ENCODE assay signal across 19 cellular contexts in the genomic region with DNA sequence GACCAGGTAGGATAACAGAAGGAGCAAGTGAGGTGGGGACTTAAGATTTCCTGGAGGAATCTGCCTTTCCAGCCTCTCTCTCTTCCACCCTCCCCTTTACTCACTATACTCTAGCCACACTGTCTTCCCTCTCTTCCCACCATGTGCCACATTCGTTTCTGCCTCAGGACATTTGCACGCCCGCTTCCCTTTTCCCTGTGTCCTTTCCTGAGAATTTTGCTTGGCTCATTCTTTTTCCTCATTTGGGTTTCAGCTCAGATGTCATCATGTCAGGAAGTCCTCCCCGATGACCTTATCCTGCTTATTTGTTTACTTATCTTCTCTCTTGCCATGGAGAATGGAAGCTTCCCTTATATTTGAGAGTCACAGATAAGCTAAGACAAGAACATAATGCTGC.
A peak's percentile ranks its signal among the peaks of the same experiment; 100 is the strongest.
DNase-seq lines count a peak whose midpoint lies in the region; ATAC-seq and TF ChIP-seq lines count a peak whose summit lies in the region.
"Had no signal": no experiment of that assay in that cellular context is flagged by ENCODE, and none has a peak within 500 bp of the region (broad histone marks: within the 10 kb centered on the region; RNA-seq: fewer than 3 reads in every experiment).

No MANE protein-coding gene starts in this region.

- H4K20me1 ChIP-seq in fibroblast of lung (ENCODE audit: control insufficient read depth, extremely low read depth, insufficient read depth, low read length), result no peaks in the 10 kb centered on the region

- no peaks in the 10 kb centered on the region for H3K4me1 ChIP-seq in HEK293 (ENCODE audit: control insufficient read depth, insufficient read depth, low read length)
- peaks cover 5% of the 10 kb centered on the region; the same call in 1 of the 2 replicates for H3K4me1 ChIP-seq in SJCRH30
- H3K4me1 ChIP-seq in fibroblast of lung (ENCODE audit: control insufficient read depth, extremely low read depth, insufficient read depth, low read length), result peaks cover 13% of the 10 kb centered on the region
- H3K4me1 ChIP-seq in gastrocnemius medialis, result no peaks in the 10 kb centered on the region

- DNase-seq in SJCRH30 (no peak), fibroblast of lung (ENCODE audit: low read depth in 2 of 2) (no peak), gastrocnemius medialis (no peak), amniotic stem cell (lab: John Stamatoyannopoulos, UW) (no peak)
- DNase-seq in T-helper 2 cell treated with Interferon-gamma antibody and Interleukin-4, amounts not matched to agents 5 μg/mL and 100 μg/mL, for 36 hours (ENCODE audit: low spot score), result no peak
- DNase-seq in activated CD4-positive, CD25-positive, alpha-beta regulatory T cell (lab: John Stamatoyannopoulos, UW), result no peak
- no peak for DNase-seq in activated naive CD8-positive, alpha-beta T cell treated with anti-CD3 and anti-CD28 coated beads for 36 hours
- DNase-seq: activated CD4-positive, alpha-beta T cell treated with anti-CD3 and anti-CD28 coated beads for 48 hours; activated CD8-positive, alpha-beta memory T cell treated with anti-CD3 and anti-CD28 coated beads, Interleukin-2, amount 50 U/mL, for 4 hours; activated effector memory CD4-positive, alpha-beta T cell treated with Interleukin-2 at 50 U/mL for 16 hours; AML-193; CD8-positive, alpha-beta memory T cell; midbrain; NCI-H1092 treated with DMSO at 0.1 percent for 48 hours; NCI-H2107; NCI-H510A treated with DMSO at 0.1 percent for 48 hours; T-helper 1 cell had no signal

- peak overlapping the region; percentile 26 for H3K4me2 ChIP-seq in fibroblast of lung (ENCODE audit: extremely low read depth, insufficient read depth, low read length)

- TF ChIP-seq CTCF in HEK293 (tag by site-specific recombination; IDR thresholded peaks at IDR 0.05), result no peak
- no peak for TF ChIP-seq CTCF in fibroblast of lung (conservative IDR thresholded peaks at IDR 0.05 in 1 of 2, IDR thresholded peaks at IDR 0.05 in 1 of 2; ENCODE audit: low read depth in 1 of 2, low read length in 2 of 2)
- TF ChIP-seq CTCF in gastrocnemius medialis (IDR thresholded peaks at IDR 0.05 in 4 of 5, conservative IDR thresholded peaks at IDR 0.05 in 1 of 5), result no peak

- H3K27me3 ChIP-seq in SJCRH30 (no peaks in the 10 kb centered on the region), fibroblast of lung (ENCODE audit: control insufficient read depth, insufficient read depth, low read length) (no peaks in the 10 kb centered on the region), gastrocnemius medialis (no peaks in the 10 kb centered on the region)

- no peak overlapping the region for H2AFZ ChIP-seq in fibroblast of lung (ENCODE audit: low read length)

- ATAC-seq in gastrocnemius medialis, result no peak

- H3K9me3 ChIP-seq in HEK293 (ENCODE audit: control insufficient read depth, insufficient read depth, low read depth, low read length) (no peaks in the 10 kb centered on the region), SJCRH30 (replicated peaks) (no peaks in the 10 kb centered on the region), fibroblast of lung (ENCODE audit: control insufficient read depth, insufficient read depth, low read depth, low read length) (no peaks in the 10 kb centered on the region), gastrocnemius medialis (no peaks in the 10 kb centered on the region)

- H3K4me3 ChIP-seq in HEK293 (ENCODE audit: low read depth, low read length) (no peak overlapping the region), SJCRH30 (no peak overlapping the region), fibroblast of lung (replicated peaks in 1 of 4; ENCODE audit: control extremely low read depth in 1 of 4, insufficient read depth in 1 of 4, low read depth in 3 of 4, low read length in 4 of 4) (no peak overlapping the region), gastrocnemius medialis (no peak overlapping the region)

- H3K4me3 Mint-ChIP-seq in T-helper 2 cell treated with Interferon-gamma antibody and Interleukin-4, amounts not matched to agents 5 μg/mL and 100 μg/mL, for 36 hours, result no peak overlapping the region
- H3K4me3 Mint-ChIP-seq in activated naive CD8-positive, alpha-beta T cell treated with anti-CD3 and anti-CD28 coated beads for 36 hours, result no peak overlapping the region
- H3K4me3 Mint-ChIP-seq: CD8-positive, alpha-beta memory T cell had no signal

- H3K36me3 Mint-ChIP-seq in T-helper 2 cell treated with Interferon-gamma antibody and Interleukin-4, amounts not matched to agents 5 μg/mL and 100 μg/mL, for 36 hours (ENCODE audit: low read depth), result no peaks in the 10 kb centered on the region
- H3K36me3 Mint-ChIP-seq in activated naive CD8-positive, alpha-beta T cell treated with anti-CD3 and anti-CD28 coated beads for 36 hours, result no peaks in the 10 kb centered on the region
- H3K36me3 Mint-ChIP-seq: CD8-positive, alpha-beta memory T cell had no signal

- in situ Hi-C loops in gastrocnemius medialis (cut with MboI; ENCODE audit: low sequenced_read_pairs in 4 of 4), result loop anchor here in 1 of 4 donors (25.0 kb wide), 1 partner anchor 288 kb away; no protein-coding TSS in a partner anchor

- no peaks in the 10 kb centered on the region for H3K4me1 Mint-ChIP-seq in T-helper 2 cell treated with Interferon-gamma antibody and Interleukin-4, amounts not matched to agents 5 μg/mL and 100 μg/mL, for 36 hours (ENCODE audit: low read depth)
- H3K4me1 Mint-ChIP-seq in activated naive CD8-positive, alpha-beta T cell treated with anti-CD3 and anti-CD28 coated beads for 36 hours, result no peaks in the 10 kb centered on the region
- H3K4me1 Mint-ChIP-seq: CD8-positive, alpha-beta memory T cell had no signal

- no peak overlapping the region for H3K9ac ChIP-seq in fibroblast of lung (ENCODE audit: insufficient read depth, low read length)

- CTCF ChIA-PET in HEK293 (lab: Yijun Ruan, JAX), result interaction anchor here (1.0 kb wide), 2 partner anchors 12 to 113 kb away, joined by 3 read pairs; no protein-coding TSS in a partner anchor

- H3K27me3 Mint-ChIP-seq in T-helper 2 cell treated with Interferon-gamma antibody and Interleukin-4, amounts not matched to agents 5 μg/mL and 100 μg/mL, for 36 hours (ENCODE audit: low read depth), result no peaks in the 10 kb centered on the region
- H3K27me3 Mint-ChIP-seq in activated naive CD8-positive, alpha-beta T cell treated with anti-CD3 and anti-CD28 coated beads for 36 hours, result peaks cover 4% of the 10 kb centered on the region

- POLR2A ChIA-PET in HEK293 (lab: Yijun Ruan, JAX), result no interaction called here

- intact Hi-C loops in gastrocnemius medialis (cut with DNase I; ENCODE audit: low total_unique reads), result loop anchor here (10.0 kb wide), 2 partner anchors 56 to 124 kb away; no protein-coding TSS in a partner anchor

- H3K9me3 Mint-ChIP-seq in T-helper 2 cell treated with Interferon-gamma antibody and Interleukin-4, amounts not matched to agents 5 μg/mL and 100 μg/mL, for 36 hours, result no peaks in the 10 kb centered on the region
- H3K9me3 Mint-ChIP-seq in activated naive CD8-positive, alpha-beta T cell treated with anti-CD3 and anti-CD28 coated beads for 36 hours, result peaks cover 6% of the 10 kb centered on the region

- no peak for TF ChIP-seq POLR2A in gastrocnemius medialis (IDR thresholded peaks at IDR 0.05)

- H3K27ac Mint-ChIP-seq in T-helper 2 cell treated with Interferon-gamma antibody and Interleukin-4, amounts not matched to agents 5 μg/mL and 100 μg/mL, for 36 hours, result no peak overlapping the region
- H3K27ac Mint-ChIP-seq in activated naive CD8-positive, alpha-beta T cell treated with anti-CD3 and anti-CD28 coated beads for 36 hours, result no peak overlapping the region
- H3K27ac Mint-ChIP-seq: CD8-positive, alpha-beta memory T cell had no signal

- no peaks in the 10 kb centered on the region for H3K36me3 ChIP-seq in HEK293 (ENCODE audit: control insufficient read depth in 2 of 2, insufficient read depth in 1 of 2, low read length in 2 of 2)
- H3K36me3 ChIP-seq in SJCRH30, result no peaks in the 10 kb centered on the region
- no peaks in the 10 kb centered on the region for H3K36me3 ChIP-seq in fibroblast of lung (ENCODE audit: control insufficient read depth, insufficient read depth, low read length)
- no peaks in the 10 kb centered on the region for H3K36me3 ChIP-seq in gastrocnemius medialis

- no peaks in the 10 kb centered on the region for H3K79me2 ChIP-seq in fibroblast of lung (ENCODE audit: control insufficient read depth, insufficient read depth, low read length)

- H3K27ac ChIP-seq in HEK293 (ENCODE audit: extremely low read depth, low read depth, low read length) (no peak overlapping the region), SJCRH30 (peak overlapping the region; percentile 20), fibroblast of lung (ENCODE audit: insufficient read depth, low read length) (peak overlapping the region; percentile 75), gastrocnemius medialis (peak overlapping the region; percentile 20 to 59 (median 32))
- H3K27ac ChIP-seq: RWPE1 had no signal

TF ChIP-seq in HEK293, 187 proteins besides CTCF, POLR2A, EP300 and RAD21:
- TF ChIP-seq ZNF501 (tag by site-specific recombination; IDR thresholded peaks at IDR 0.05) (no peak), ZNF623 (tag by site-specific recombination; IDR thresholded peaks at IDR 0.05) (peak; percentile 94)
